In genomic region chr9:20997503-20998076, GRCh38 we compare ENCODE assay signal across 11 cellular contexts. TPM values are rescaled to one million over a fixed set of nuclear protein-coding genes. Genes with fewer than 3 reads are reported as not detected.
DNase-seq lines count a peak whose midpoint lies in the region; ATAC-seq and TF ChIP-seq lines count a peak whose summit lies in the region.
"Had no signal": no experiment of that assay in that cellular context is flagged by ENCODE, and none has a peak within 500 bp of the region (broad histone marks: within the 10 kb centered on the region; RNA-seq: fewer than 3 reads in every experiment).

No MANE protein-coding gene starts in this region.

- TF ChIP-seq CTCF in HL-60 (IDR thresholded peaks at IDR 0.05; ENCODE audit: insufficient read depth, low read length) (no peak), prostate gland (IDR thresholded peaks at IDR 0.05) (no peak), right atrium auricular region (IDR thresholded peaks at IDR 0.05) (no peak)

- intact Hi-C loops in prostate gland (cut with DNase I), result no loop called here

- ATAC-seq in GM18907 (IDR thresholded peaks at IDR 0.05; ENCODE audit: unreplicated experiment), result peak; percentile 75
- peak; percentile 81 for ATAC-seq in GM21786 (IDR thresholded peaks at IDR 0.05; ENCODE audit: unreplicated experiment)
- peak; percentile 55 to 61 for ATAC-seq in naive B cell (ENCODE audit: low read depth in 2 of 2)

- H3K27ac ChIP-seq in HL-60 (replicated peaks), result no peak overlapping the region
- H3K27ac ChIP-seq in prostate gland, result no peak overlapping the region
- H3K27ac ChIP-seq in right atrium auricular region, result no peak overlapping the region
- H3K27ac ChIP-seq: WERI-Rb-1 had no signal

- WGBS in prostate gland, result 82% methylated on average over 2 of the region's 2 CpGs

- H3K4me3 Mint-ChIP-seq in naive B cell, result peak overlapping the region in 4 of 8 donors; percentile 35 to 83 (median 68)
- H3K4me3 Mint-ChIP-seq in activated CD4-positive, alpha-beta T cell treated with anti-CD3 and anti-CD28 coated beads, Interleukin-2, amount 10 ng/mL, durations not matched to agents 7 days and 5 days, result no peak overlapping the region
- H3K4me3 Mint-ChIP-seq: dendritic cell treated with granulocyte-macrophage colony-stimulating factor and Interleukin-4, amounts not matched to agents 40 ng/mL and 50 ng/mL, for 4 days had no signal

- TF ChIP-seq POLR2A in prostate gland (IDR thresholded peaks at IDR 0.05), result no peak

- CTCF ChIA-PET in activated CD4-positive, alpha-beta T cell treated with anti-CD3 and anti-CD28 coated beads, Interleukin-2, amount 10 ng/mL, durations not matched to agents 7 days and 5 days (lab: Charles Lee), result interaction anchor here (1.3 to 1.5 kb wide), 2 partner anchors 14 to 19 kb away, joined by 3 read pairs; no protein-coding TSS in a partner anchor

- no peaks in the 10 kb centered on the region for H3K27me3 Mint-ChIP-seq in naive B cell
- H3K27me3 Mint-ChIP-seq in activated CD4-positive, alpha-beta T cell treated with anti-CD3 and anti-CD28 coated beads, Interleukin-2, amount 10 ng/mL, durations not matched to agents 7 days and 5 days, result no peaks in the 10 kb centered on the region
- H3K27me3 Mint-ChIP-seq: dendritic cell treated with granulocyte-macrophage colony-stimulating factor and Interleukin-4, amounts not matched to agents 40 ng/mL and 50 ng/mL, for 4 days had no signal

- POLR2A ChIA-PET in activated CD4-positive, alpha-beta T cell treated with anti-CD3 and anti-CD28 coated beads, Interleukin-2, amount 10 ng/mL, durations not matched to agents 7 days and 5 days (lab: Charles Lee), result no interaction called here

- H3K4me3 ChIP-seq in HL-60 (replicated peaks; ENCODE audit: insufficient read depth, low read length) (no peak overlapping the region), prostate gland (no peak overlapping the region), right atrium auricular region (no peak overlapping the region)

- no peaks in the 10 kb centered on the region for H3K4me1 ChIP-seq in prostate gland (replicated peaks)
- H3K4me1 ChIP-seq in right atrium auricular region, result no peaks in the 10 kb centered on the region

- H3K36me3 Mint-ChIP-seq in naive B cell, result peaks cover 11 to 31% of the 10 kb centered on the region in 2 donors
- H3K36me3 Mint-ChIP-seq in activated CD4-positive, alpha-beta T cell treated with anti-CD3 and anti-CD28 coated beads, Interleukin-2, amount 10 ng/mL, durations not matched to agents 7 days and 5 days (ENCODE audit: low read depth), result peaks cover 66% of the 10 kb centered on the region

- DNase-seq in HL-60 (ENCODE audit: low read depth in 1 of 2, low spot score in 1 of 2), result peak; percentile 5 to 11
- DNase-seq in naive B cell, result no peak
- no peak for DNase-seq in prostate gland (ENCODE audit: low spot score)
- no peak for DNase-seq in right atrium auricular region (ENCODE audit: low spot score)
- DNase-seq in islet precursor cell, result no peak
- DNase-seq in activated CD4-positive, alpha-beta T cell treated with anti-CD3 and anti-CD28 coated beads, Interleukin-2, amount 10 ng/mL, durations not matched to agents 7 days and 5 days, result no peak
- DNase-seq: NCI-H1436 treated with DMSO at 0.1 percent for 48 hours, WERI-Rb-1 had no signal

- H3K9me3 ChIP-seq in prostate gland (no peaks in the 10 kb centered on the region), right atrium auricular region (peaks cover 0 to 12% of the 10 kb centered on the region in 2 donors)

- H3K27me3 ChIP-seq in HL-60 (ENCODE audit: insufficient read depth, poor library complexity, severe bottlenecking) (no peaks in the 10 kb centered on the region), prostate gland (replicated peaks; ENCODE audit: insufficient read depth) (no peaks in the 10 kb centered on the region), right atrium auricular region (no peaks in the 10 kb centered on the region)

- H3K27ac Mint-ChIP-seq in naive B cell, result peak overlapping the region in 3 of 6 donors; percentile 26 to 80 (median 76)
- no peak overlapping the region for H3K27ac Mint-ChIP-seq in activated CD4-positive, alpha-beta T cell treated with anti-CD3 and anti-CD28 coated beads, Interleukin-2, amount 10 ng/mL, durations not matched to agents 7 days and 5 days
- H3K27ac Mint-ChIP-seq: dendritic cell treated with granulocyte-macrophage colony-stimulating factor and Interleukin-4, amounts not matched to agents 40 ng/mL and 50 ng/mL, for 4 days had no signal

- H3K36me3 ChIP-seq in prostate gland (no peaks in the 10 kb centered on the region), right atrium auricular region (peaks cover 15% of the 10 kb centered on the region)
- H3K36me3 ChIP-seq: WERI-Rb-1 had no signal

- H3K4me1 Mint-ChIP-seq in naive B cell, result peaks cover 21 to 45% (median 31%) of the 10 kb centered on the region in 3 donors
- H3K4me1 Mint-ChIP-seq in activated CD4-positive, alpha-beta T cell treated with anti-CD3 and anti-CD28 coated beads, Interleukin-2, amount 10 ng/mL, durations not matched to agents 7 days and 5 days, result peaks cover 29% of the 10 kb centered on the region

- peaks cover 6 to 15% (median 7%) of the 10 kb centered on the region in 7 donors for H3K9me3 Mint-ChIP-seq in naive B cell
- H3K9me3 Mint-ChIP-seq in activated CD4-positive, alpha-beta T cell treated with anti-CD3 and anti-CD28 coated beads, Interleukin-2, amount 10 ng/mL, durations not matched to agents 7 days and 5 days, result peaks cover 17% of the 10 kb centered on the region

RNA-seq across cellular contexts. Expression of gene HACD4, which starts 33.9 kb away (rescaled TPM):
- 1 to 10 TPM; 1.2 to 8.1 (median 7.3) TPM for polyA plus RNA-seq in naive B cell (ENCODE audit: low read depth in 6 of 6)
- 1 to 10 TPM; 2.4 to 3.1 TPM for total RNA-seq in prostate gland
- 1 to 10 TPM in 1 of 2 donors, under 1 TPM in 1; 0.82 to 1.7 TPM for total RNA-seq in right atrium auricular region
- total RNA-seq in activated CD4-positive, alpha-beta T cell treated with anti-CD3 and anti-CD28 coated beads, Interleukin-2, amount 10 ng/mL, durations not matched to agents 7 days and 5 days, result 10 to 100 TPM; 15.0 to 17.1 TPM

Comparison
In these comparisons a context has a peak if more than half of its experiments do, and no peak if none do; other contexts are left out.
1. DNase-seq: peak in HL-60 (2 of 2); none in naive B cell (single experiment), prostate gland (single experiment), right atrium auricular region (single experiment), islet precursor cell (single experiment) and activated CD4-positive, alpha-beta T cell treated with anti-CD3 and anti-CD28 coated beads, Interleukin-2, amount 10 ng/mL, durations not matched to agents 7 days and 5 days (single experiment).
2. Peak in every context shown above with its lines, with median percentiles within 50 percentile points of each other: ATAC-seq.